Comparison of ENCODE assay signal across 1 cellular context in the genomic region with DNA sequence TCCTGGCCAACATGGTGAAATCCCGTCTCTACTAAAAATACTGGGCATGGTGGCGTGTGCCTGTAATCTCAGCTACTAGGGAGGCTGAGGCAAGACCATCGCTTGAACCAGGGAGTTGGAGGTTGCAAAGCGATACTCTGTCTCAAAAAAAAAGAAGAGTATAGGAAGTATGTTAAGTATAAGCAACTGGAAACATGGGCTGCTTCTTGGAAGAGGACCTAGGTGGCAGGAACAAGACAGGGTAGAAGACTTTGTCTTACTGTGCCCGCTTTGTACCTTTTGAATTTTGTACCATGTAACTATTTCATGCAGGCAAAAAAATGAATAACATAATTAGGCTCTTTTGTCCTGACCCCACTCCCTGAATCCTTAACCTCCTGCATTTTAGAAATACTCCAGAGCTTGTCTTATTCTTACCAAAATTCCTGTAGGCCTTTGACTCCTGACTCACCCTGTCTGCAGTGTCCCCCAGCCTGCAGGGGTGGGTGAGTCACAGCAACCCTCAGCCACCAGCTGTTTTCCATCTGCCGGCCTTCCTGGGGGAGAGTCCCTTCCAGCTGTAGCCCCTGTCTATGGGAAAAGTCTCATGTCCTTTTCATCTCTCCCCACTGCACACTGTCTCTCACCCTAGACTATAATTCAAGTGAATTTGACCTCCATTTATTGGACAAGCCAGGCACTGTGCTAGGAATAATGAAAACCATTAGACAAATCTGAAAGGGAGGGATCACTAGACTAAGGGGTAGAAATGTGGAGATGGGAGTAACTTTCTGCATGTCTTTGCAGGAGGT.
TF ChIP-seq lines count a peak whose summit lies in the region.

No MANE protein-coding gene starts in this region.

TF ChIP-seq in HepG2, 621 proteins besides CTCF, POLR2A, EP300 and RAD21 (continued from another document and continues in another):
- TF ChIP-seq, protein P1, sequence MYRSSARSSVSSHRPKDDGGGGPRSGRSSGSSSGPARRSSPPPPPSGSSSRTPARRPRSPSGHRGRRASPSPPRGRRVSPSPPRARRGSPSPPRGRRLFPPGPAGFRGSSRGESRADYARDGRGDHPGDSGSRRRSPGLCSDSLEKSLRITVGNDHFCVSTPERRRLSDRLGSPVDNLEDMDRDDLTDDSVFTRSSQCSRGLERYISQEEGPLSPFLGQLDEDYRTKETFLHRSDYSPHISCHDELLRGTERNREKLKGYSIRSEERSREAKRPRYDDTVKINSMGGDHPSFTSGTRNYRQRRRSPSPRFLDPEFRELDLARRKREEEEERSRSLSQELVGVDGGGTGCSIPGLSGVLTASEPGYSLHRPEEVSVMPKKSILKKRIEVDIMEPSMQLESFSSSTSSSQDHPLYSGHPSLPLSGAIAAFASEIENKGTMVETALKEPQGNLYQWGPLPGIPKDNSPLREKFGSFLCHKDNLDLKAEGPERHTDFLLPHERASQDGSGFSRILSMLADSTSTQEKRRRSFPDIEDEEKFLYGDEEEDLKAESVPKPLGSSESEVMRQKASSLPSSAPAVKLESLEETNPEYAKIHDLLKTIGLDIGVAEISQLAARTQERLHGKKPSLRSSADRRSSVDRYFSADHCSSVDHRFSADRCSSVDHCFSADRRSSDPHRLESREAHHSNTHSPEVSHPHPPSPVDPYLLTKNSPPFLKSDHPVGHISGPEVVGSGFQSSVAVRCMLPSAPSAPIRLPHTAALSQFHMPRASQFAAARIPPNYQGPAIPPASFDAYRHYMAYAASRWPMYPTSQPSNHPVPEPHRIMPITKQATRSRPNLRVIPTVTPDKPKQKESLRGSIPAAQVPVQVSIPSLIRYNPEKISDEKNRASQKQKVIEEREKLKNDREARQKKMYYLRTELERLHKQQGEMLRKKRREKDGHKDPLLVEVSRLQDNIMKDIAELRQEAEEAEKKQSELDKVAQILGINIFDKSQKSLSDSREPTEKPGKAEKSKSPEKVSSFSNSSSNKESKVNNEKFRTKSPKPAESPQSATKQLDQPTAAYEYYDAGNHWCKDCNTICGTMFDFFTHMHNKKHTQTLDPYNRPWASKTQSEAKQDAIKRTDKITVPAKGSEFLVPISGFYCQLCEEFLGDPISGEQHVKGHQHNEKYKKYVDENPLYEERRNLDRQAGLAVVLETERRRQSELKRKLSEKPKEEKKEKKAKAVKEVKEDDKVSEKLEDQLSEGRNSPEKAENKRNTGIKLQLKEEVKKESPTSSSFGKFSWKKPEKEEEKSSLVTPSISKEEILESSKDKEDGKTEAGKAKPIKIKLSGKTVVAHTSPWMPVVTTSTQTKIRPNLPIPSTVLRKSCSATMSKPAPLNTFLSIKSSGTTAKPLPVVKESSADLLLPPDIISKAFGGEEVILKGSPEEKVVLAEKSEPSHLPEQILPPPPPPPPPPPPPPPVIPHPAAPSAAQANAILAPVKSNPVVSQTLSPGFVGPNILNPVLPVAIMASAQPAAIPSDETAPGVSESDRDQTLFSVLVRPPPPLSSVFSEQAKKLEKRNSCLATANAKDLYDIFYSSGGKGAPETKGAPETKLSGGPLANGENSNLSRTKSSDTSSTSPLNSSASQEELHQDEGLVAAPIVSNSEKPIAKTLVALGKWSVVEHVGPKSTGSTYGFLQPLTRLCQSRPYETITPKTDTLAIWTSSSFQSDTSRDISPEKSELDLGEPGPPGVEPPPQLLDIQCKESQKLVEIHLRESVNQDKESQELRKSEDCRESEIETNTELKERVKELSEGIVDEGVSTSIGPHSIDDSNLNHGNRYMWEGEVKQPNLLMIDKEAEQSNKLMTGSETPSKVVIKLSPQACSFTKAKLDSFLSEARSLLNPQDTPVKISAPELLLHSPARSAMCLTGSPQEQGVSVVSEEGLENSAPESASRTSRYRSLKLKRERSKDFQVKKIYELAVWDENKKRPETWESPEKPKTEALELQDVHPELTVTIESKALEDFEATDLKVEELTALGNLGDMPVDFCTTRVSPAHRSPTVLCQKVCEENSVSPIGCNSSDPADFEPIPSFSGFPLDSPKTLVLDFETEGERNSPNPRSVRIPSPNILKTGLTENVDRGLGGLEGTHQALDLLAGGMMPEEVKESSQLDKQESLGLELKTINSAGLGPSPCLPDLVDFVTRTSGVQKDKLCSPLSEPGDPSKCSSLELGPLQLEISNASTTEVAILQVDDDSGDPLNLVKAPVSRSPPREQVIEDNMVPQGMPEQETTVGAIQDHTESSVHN (CRISPR knock-in tag; IDR thresholded peaks at IDR 0.05), result no peak
- TF ChIP-seq ISL2 (CRISPR knock-in tag; IDR thresholded peaks at IDR 0.05) (no peak), ZC3H13 (CRISPR knock-in tag; IDR thresholded peaks at IDR 0.05) (no peak), ZNF703 (CRISPR knock-in tag; IDR thresholded peaks at IDR 0.05; ENCODE audit: borderline replicate concordance) (no peak), POLR2AphosphoS2 (IDR thresholded peaks at IDR 0.05; ENCODE audit: low read depth, low read length) (no peak), MAZ (IDR thresholded peaks at IDR 0.05; ENCODE audit: borderline replicate concordance, low read depth, low read length) (no peak), MAZ (CRISPR knock-in tag; IDR thresholded peaks at IDR 0.05; ENCODE audit: low read depth) (no peak), SCMH1 (CRISPR knock-in tag; IDR thresholded peaks at IDR 0.05; ENCODE audit: borderline replicate concordance) (no peak), BHLHE40 (IDR thresholded peaks at IDR 0.05; ENCODE audit: low read length) (no peak), ZSCAN20 (CRISPR knock-in tag; IDR thresholded peaks at IDR 0.05; ENCODE audit: borderline replicate concordance) (no peak), RCOR2 (CRISPR knock-in tag; IDR thresholded peaks at IDR 0.05) (0 out of 2 replicates have a peak, but pooled peaks have one; percentile 13), ETV5 (CRISPR knock-in tag; IDR thresholded peaks at IDR 0.05; ENCODE audit: borderline replicate concordance) (peak; percentile 63; the same call in 1 of the 2 replicates), HOXA9 (CRISPR knock-in tag; IDR thresholded peaks at IDR 0.05; ENCODE audit: borderline replicate concordance) (no peak), ZNF253 (CRISPR knock-in tag; IDR thresholded peaks at IDR 0.05; ENCODE audit: borderline replicate concordance) (no peak), HES4 (CRISPR knock-in tag; IDR thresholded peaks at IDR 0.05; ENCODE audit: borderline replicate concordance) (no peak), GLI4 (CRISPR knock-in tag; IDR thresholded peaks at IDR 0.05; ENCODE audit: borderline replicate concordance) (no peak), ZIK1 (CRISPR knock-in tag; IDR thresholded peaks at IDR 0.05; ENCODE audit: borderline replicate concordance, low read depth) (no peak)
- TF ChIP-seq, protein P2, sequence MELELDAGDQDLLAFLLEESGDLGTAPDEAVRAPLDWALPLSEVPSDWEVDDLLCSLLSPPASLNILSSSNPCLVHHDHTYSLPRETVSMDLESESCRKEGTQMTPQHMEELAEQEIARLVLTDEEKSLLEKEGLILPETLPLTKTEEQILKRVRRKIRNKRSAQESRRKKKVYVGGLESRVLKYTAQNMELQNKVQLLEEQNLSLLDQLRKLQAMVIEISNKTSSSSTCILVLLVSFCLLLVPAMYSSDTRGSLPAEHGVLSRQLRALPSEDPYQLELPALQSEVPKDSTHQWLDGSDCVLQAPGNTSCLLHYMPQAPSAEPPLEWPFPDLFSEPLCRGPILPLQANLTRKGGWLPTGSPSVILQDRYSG (CRISPR knock-in tag; IDR thresholded peaks at IDR 0.05), result no peak
- TF ChIP-seq, protein P3, sequence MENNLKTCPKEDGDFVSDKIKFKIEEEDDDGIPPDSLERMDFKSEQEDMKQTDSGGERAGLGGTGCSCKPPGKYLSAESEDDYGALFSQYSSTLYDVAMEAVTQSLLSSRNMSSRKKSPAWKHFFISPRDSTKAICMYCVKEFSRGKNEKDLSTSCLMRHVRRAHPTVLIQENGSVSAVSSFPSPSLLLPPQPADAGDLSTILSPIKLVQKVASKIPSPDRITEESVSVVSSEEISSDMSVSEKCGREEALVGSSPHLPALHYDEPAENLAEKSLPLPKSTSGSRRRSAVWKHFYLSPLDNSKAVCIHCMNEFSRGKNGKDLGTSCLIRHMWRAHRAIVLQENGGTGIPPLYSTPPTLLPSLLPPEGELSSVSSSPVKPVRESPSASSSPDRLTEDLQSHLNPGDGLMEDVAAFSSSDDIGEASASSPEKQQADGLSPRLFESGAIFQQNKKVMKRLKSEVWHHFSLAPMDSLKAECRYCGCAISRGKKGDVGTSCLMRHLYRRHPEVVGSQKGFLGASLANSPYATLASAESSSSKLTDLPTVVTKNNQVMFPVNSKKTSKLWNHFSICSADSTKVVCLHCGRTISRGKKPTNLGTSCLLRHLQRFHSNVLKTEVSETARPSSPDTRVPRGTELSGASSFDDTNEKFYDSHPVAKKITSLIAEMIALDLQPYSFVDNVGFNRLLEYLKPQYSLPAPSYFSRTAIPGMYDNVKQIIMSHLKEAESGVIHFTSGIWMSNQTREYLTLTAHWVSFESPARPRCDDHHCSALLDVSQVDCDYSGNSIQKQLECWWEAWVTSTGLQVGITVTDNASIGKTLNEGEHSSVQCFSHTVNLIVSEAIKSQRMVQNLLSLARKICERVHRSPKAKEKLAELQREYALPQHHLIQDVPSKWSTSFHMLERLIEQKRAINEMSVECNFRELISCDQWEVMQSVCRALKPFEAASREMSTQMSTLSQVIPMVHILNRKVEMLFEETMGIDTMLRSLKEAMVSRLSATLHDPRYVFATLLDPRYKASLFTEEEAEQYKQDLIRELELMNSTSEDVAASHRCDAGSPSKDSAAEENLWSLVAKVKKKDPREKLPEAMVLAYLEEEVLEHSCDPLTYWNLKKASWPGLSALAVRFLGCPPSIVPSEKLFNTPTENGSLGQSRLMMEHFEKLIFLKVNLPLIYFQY (CRISPR knock-in tag; IDR thresholded peaks at IDR 0.05; ENCODE audit: borderline replicate concordance), result no peak
- TF ChIP-seq, protein P4, sequence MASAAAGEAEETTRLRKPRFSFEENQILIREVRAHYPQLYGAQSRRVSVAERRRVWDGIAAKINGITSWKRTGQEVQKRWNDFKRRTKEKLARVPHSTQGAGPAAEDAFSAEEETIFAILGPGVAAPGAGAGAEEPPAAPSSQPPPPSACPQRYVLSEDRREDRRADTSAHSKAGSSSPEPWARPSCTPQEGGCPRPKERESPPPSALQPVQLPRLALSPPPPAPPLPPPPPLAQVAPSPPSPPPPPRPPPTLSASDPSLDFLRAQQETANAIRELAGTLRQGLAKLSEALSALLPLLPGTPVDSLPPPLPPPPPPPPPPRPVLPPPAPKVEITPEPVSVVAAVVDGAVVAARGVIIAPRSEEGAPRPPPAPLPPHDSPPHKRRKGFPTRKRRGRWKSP (CRISPR knock-in tag; IDR thresholded peaks at IDR 0.05), result no peak
- TF ChIP-seq, protein P5, sequence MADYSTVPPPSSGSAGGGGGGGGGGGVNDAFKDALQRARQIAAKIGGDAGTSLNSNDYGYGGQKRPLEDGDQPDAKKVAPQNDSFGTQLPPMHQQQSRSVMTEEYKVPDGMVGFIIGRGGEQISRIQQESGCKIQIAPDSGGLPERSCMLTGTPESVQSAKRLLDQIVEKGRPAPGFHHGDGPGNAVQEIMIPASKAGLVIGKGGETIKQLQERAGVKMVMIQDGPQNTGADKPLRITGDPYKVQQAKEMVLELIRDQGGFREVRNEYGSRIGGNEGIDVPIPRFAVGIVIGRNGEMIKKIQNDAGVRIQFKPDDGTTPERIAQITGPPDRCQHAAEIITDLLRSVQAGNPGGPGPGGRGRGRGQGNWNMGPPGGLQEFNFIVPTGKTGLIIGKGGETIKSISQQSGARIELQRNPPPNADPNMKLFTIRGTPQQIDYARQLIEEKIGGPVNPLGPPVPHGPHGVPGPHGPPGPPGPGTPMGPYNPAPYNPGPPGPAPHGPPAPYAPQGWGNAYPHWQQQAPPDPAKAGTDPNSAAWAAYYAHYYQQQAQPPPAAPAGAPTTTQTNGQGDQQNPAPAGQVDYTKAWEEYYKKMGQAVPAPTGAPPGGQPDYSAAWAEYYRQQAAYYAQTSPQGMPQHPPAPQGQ (CRISPR knock-in tag; IDR thresholded peaks at IDR 0.05; ENCODE audit: borderline replicate concordance), result no peak
- TF ChIP-seq, protein P6, sequence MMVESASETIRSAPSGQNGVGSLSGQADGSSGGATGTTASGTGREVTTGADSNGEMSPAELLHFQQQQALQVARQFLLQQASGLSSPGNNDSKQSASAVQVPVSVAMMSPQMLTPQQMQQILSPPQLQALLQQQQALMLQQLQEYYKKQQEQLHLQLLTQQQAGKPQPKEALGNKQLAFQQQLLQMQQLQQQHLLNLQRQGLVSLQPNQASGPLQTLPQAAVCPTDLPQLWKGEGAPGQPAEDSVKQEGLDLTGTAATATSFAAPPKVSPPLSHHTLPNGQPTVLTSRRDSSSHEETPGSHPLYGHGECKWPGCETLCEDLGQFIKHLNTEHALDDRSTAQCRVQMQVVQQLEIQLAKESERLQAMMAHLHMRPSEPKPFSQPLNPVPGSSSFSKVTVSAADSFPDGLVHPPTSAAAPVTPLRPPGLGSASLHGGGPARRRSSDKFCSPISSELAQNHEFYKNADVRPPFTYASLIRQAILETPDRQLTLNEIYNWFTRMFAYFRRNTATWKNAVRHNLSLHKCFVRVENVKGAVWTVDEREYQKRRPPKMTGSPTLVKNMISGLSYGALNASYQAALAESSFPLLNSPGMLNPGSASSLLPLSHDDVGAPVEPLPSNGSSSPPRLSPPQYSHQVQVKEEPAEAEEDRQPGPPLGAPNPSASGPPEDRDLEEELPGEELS (CRISPR knock-in tag; IDR thresholded peaks at IDR 0.05), result no peak
- TF ChIP-seq, protein P7, sequence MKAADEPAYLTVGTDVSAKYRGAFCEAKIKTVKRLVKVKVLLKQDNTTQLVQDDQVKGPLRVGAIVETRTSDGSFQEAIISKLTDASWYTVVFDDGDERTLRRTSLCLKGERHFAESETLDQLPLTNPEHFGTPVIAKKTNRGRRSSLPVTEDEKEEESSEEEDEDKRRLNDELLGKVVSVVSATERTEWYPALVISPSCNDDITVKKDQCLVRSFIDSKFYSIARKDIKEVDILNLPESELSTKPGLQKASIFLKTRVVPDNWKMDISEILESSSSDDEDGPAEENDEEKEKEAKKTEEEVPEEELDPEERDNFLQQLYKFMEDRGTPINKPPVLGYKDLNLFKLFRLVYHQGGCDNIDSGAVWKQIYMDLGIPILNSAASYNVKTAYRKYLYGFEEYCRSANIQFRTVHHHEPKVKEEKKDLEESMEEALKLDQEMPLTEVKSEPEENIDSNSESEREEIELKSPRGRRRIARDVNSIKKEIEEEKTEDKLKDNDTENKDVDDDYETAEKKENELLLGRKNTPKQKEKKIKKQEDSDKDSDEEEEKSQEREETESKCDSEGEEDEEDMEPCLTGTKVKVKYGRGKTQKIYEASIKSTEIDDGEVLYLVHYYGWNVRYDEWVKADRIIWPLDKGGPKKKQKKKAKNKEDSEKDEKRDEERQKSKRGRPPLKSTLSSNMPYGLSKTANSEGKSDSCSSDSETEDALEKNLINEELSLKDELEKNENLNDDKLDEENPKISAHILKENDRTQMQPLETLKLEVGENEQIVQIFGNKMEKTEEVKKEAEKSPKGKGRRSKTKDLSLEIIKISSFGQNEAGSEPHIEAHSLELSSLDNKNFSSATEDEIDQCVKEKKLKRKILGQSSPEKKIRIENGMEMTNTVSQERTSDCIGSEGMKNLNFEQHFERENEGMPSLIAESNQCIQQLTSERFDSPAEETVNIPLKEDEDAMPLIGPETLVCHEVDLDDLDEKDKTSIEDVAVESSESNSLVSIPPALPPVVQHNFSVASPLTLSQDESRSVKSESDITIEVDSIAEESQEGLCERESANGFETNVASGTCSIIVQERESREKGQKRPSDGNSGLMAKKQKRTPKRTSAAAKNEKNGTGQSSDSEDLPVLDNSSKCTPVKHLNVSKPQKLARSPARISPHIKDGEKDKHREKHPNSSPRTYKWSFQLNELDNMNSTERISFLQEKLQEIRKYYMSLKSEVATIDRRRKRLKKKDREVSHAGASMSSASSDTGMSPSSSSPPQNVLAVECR (CRISPR knock-in tag; IDR thresholded peaks at IDR 0.05; ENCODE audit: borderline replicate concordance), result no peak
